11 cellular contexts compared by ENCODE assay signal in genomic region chr17:28748852-28749515, GRCh38. TPM values are rescaled to one million over a fixed set of nuclear protein-coding genes. Genes with fewer than 3 reads are reported as not detected.
A peak's percentile ranks its signal among the peaks of the same experiment; 100 is the strongest.
DNase-seq lines count a peak whose midpoint lies in the region; ATAC-seq, FAIRE-seq and TF ChIP-seq lines count a peak whose summit lies in the region.
"Had no signal": no experiment of that assay in that cellular context is flagged by ENCODE, and none has a peak within 500 bp of the region (broad histone marks: within the 10 kb centered on the region; RNA-seq: fewer than 3 reads in every experiment).

No MANE protein-coding gene starts in this region.

- no peak for TF ChIP-seq CTCF in endothelial cell (IDR thresholded peaks at IDR 0.05; ENCODE audit: unreplicated experiment)
- no peak for TF ChIP-seq CTCF in progenitor cell of endocrine pancreas (IDR thresholded peaks at IDR 0.05; ENCODE audit: unreplicated experiment)

- DNase-seq in GM12891 (ENCODE audit: insufficient read length, low spot score): no peak
- DNase-seq in T-helper 17 cell: no peak
- no peak for DNase-seq in endothelial cell (ENCODE audit: low spot score)
- DNase-seq in progenitor cell of endocrine pancreas (ENCODE audit: low spot score, unreplicated experiment): no peak
- DNase-seq in G401 (ENCODE audit: low spot score): no peak
- DNase-seq in KBM-7: no peak
- DNase-seq: left ventricle myocardium inferior, retina had no signal

- TF ChIP-seq POLR2A in GM12891 (IDR thresholded peaks at IDR 0.05; ENCODE audit: low read depth, low read length): no peak

- no peak for FAIRE-seq in GM12891 (lab: Jason Lieb, UNC)
- FAIRE-seq: GM18507 had no signal

- in situ Hi-C loops in G401 (cut with HindIII; ENCODE audit: low sequenced_read_pairs) (no loop called here), KBM-7 (cut with MboI; ENCODE audit: low pct_unique_long_range_greater_than_20kb, low sequenced_read_pairs) (loop anchor here (25.0 kb wide), 1 partner anchor 363 kb away; no protein-coding TSS in a partner anchor)

- H3K27me3 Mint-ChIP-seq in T-helper 17 cell (no peaks in the 10 kb centered on the region), endothelial cell (ENCODE audit: unreplicated experiment) (peaks cover 9% of the 10 kb centered on the region), progenitor cell of endocrine pancreas (no peaks in the 10 kb centered on the region)

- H3K27ac Mint-ChIP-seq in T-helper 17 cell (no peak overlapping the region), endothelial cell (ENCODE audit: unreplicated experiment) (no peak overlapping the region), progenitor cell of endocrine pancreas (peak overlapping the region; percentile 99)

- H3K4me1 Mint-ChIP-seq in T-helper 17 cell: peaks cover 10% of the 10 kb centered on the region
- peaks cover 37% of the 10 kb centered on the region for H3K4me1 Mint-ChIP-seq in endothelial cell (ENCODE audit: unreplicated experiment)
- peaks cover 25% of the 10 kb centered on the region for H3K4me1 Mint-ChIP-seq in progenitor cell of endocrine pancreas (ENCODE audit: low read depth)

- ATAC-seq in T-helper 17 cell (no peak), GM18511 (IDR thresholded peaks at IDR 0.05; ENCODE audit: unreplicated experiment) (no peak), HG02884 (IDR thresholded peaks at IDR 0.05; ENCODE audit: unreplicated experiment) (no peak)

- H3K4me3 Mint-ChIP-seq in T-helper 17 cell (peak overlapping the region; percentile 25), endothelial cell (ENCODE audit: unreplicated experiment) (peak overlapping the region; percentile 37), progenitor cell of endocrine pancreas (ENCODE audit: low read depth) (no peak overlapping the region)

- H3K36me3 Mint-ChIP-seq in T-helper 17 cell (ENCODE audit: low read depth) (no peaks in the 10 kb centered on the region), endothelial cell (ENCODE audit: low read depth, unreplicated experiment) (peaks cover 12% of the 10 kb centered on the region), progenitor cell of endocrine pancreas (ENCODE audit: insufficient read depth) (peaks cover 12% of the 10 kb centered on the region)

- no peaks in the 10 kb centered on the region for H3K9me3 Mint-ChIP-seq in endothelial cell (ENCODE audit: unreplicated experiment)
- no peaks in the 10 kb centered on the region for H3K9me3 Mint-ChIP-seq in progenitor cell of endocrine pancreas (ENCODE audit: low read depth)

- H3K9me3 ChIP-seq in T-helper 17 cell (ENCODE audit: control insufficient read depth, low read length, poor library complexity, severe bottlenecking): no peaks in the 10 kb centered on the region
- H3K9me3 ChIP-seq: left ventricle myocardium inferior had no signal

TF ChIP-seq in GM12891, 5 proteins besides CTCF, POLR2A, EP300 and RAD21:
- TF ChIP-seq PAX5 (IDR thresholded peaks at IDR 0.05; ENCODE audit: insufficient read depth, low read length, severe bottlenecking) (no peak), TAF1 (IDR thresholded peaks at IDR 0.05; ENCODE audit: low read depth, low read length) (no peak), POLR2AphosphoS5 (IDR thresholded peaks at IDR 0.05; ENCODE audit: low read depth, low read length) (0 out of 2 replicates have a peak, but pooled peaks have one; percentile 5), POU2F2 (IDR thresholded peaks at IDR 0.05; ENCODE audit: low read depth, low read length) (no peak), SPI1 (IDR thresholded peaks at IDR 0.05; ENCODE audit: low read depth, low read length) (no peak)
TF ChIP-seq in GM12891: peak in this region for 1.

RNA-seq across cellular contexts. Expression of gene TRAF4, which starts 5.2 kb away (rescaled TPM):
- polyA plus RNA-seq in GM12891 (2012; ENCODE audit: low read depth, missing spikeins): 99.4 TPM
- total RNA-seq in T-helper 17 cell (100 to 1,000 TPM; 326 to 362 TPM), endothelial cell (ENCODE audit: unreplicated experiment) (166 TPM), progenitor cell of endocrine pancreas (254 and 260 TPM in 2 replicates)
- total RNA-seq in G401 (2014; rRNA removed; shearing (Covaris generic)): 51.8 and 69.0 TPM in 2 replicates

RNA-seq across cellular contexts. Expression of gene NEK8, which starts 20.4 kb away (rescaled TPM):
- polyA plus RNA-seq in GM12891 (2012; ENCODE audit: low read depth, missing spikeins): 7.2 TPM
- total RNA-seq in T-helper 17 cell: 1 to 10 TPM; 5.8 to 8.8 TPM
- total RNA-seq in endothelial cell (ENCODE audit: unreplicated experiment): 6.7 TPM
- 15.4 and 16.8 TPM in 2 replicates for total RNA-seq in progenitor cell of endocrine pancreas
- total RNA-seq in G401 (2014; rRNA removed; shearing (Covaris generic)): 10.2 and 15.1 TPM in 2 replicates

RNA-seq across cellular contexts. Expression of gene TLCD1, which starts 23.0 kb away (rescaled TPM):
- 10.3 TPM for polyA plus RNA-seq in GM12891 (2012; ENCODE audit: low read depth, missing spikeins)
- 1 to 10 TPM; 1.1 to 1.4 TPM for total RNA-seq in T-helper 17 cell
- 2.4 TPM for total RNA-seq in endothelial cell (ENCODE audit: unreplicated experiment)
- total RNA-seq in progenitor cell of endocrine pancreas: 14.0 and 15.5 TPM in 2 replicates
- 9.2 and 12.1 TPM in 2 replicates for total RNA-seq in G401 (2014; rRNA removed; shearing (Covaris generic))

RNA-seq across cellular contexts. Expression of gene RPL23A, which starts 29.2 kb away (rescaled TPM):
- polyA plus RNA-seq in GM12891 (2012; ENCODE audit: low read depth, missing spikeins): 3,809 TPM
- total RNA-seq in T-helper 17 cell (1,000 to 10,000 TPM; 2,757 to 2,860 TPM), endothelial cell (ENCODE audit: unreplicated experiment) (1,525 TPM), progenitor cell of endocrine pancreas (1,486 and 1,562 TPM in 2 replicates)
- total RNA-seq in G401 (2014; rRNA removed; shearing (Covaris generic)): 1,133 and 1,289 TPM in 2 replicates

RNA-seq across cellular contexts. Expression of gene RAB34, which starts 31.3 kb away (rescaled TPM):
- polyA plus RNA-seq in GM12891 (2012; ENCODE audit: low read depth, missing spikeins): 5.3 TPM
- 10 to 100 TPM in 1 of 2 donors, 1 to 10 TPM in 1; 8.3 to 24.3 TPM for total RNA-seq in T-helper 17 cell
- 72.0 TPM for total RNA-seq in endothelial cell (ENCODE audit: unreplicated experiment)
- 147 and 150 TPM in 2 replicates for total RNA-seq in progenitor cell of endocrine pancreas
- 373 TPM in 2 replicates for total RNA-seq in G401 (2014; rRNA removed; shearing (Covaris generic))
